Comparison of ENCODE assay signal across 22 cellular contexts in genomic region chr2:131045925-131046579, GRCh38. TPM values are rescaled to one million over a fixed set of nuclear protein-coding genes. Genes with fewer than 3 reads are reported as not detected.
DNase-seq lines count a peak whose midpoint lies in the region; ATAC-seq and TF ChIP-seq lines count a peak whose summit lies in the region.
"Had no signal": no experiment of that assay in that cellular context is flagged by ENCODE, and none has a peak within 500 bp of the region (broad histone marks: within the 10 kb centered on the region; RNA-seq: fewer than 3 reads in every experiment).

No MANE protein-coding gene starts in this region.

- H3K4me2 ChIP-seq in neuronal stem cell (ENCODE audit: insufficient read depth, low read length, poor library complexity, severe bottlenecking) = no peak overlapping the region
- no peak overlapping the region for H3K4me2 ChIP-seq in mesenchymal stem cell (ENCODE audit: low read length, poor library complexity, severe bottlenecking)

- H3K36me3 Mint-ChIP-seq in endodermal cell (ENCODE audit: low read depth) = peaks cover 45% of the 10 kb centered on the region

- H2AK5ac ChIP-seq in neuronal stem cell (ENCODE audit: low read depth, low read length) (no peak overlapping the region), mesenchymal stem cell (ENCODE audit: low read length, severe bottlenecking) (no peak overlapping the region)

- H3K27ac Mint-ChIP-seq in endodermal cell = peak overlapping the region; percentile 64
- H3K27ac Mint-ChIP-seq: activated CD4-positive, alpha-beta T cell treated with anti-CD3 and anti-CD28 coated beads for 36 hours had no signal

- H3K4me1 Mint-ChIP-seq in endodermal cell = no peaks in the 10 kb centered on the region

- H2BK120ac ChIP-seq in neuronal stem cell (ENCODE audit: low read depth, low read length) (peak overlapping the region; percentile 48), mesenchymal stem cell (ENCODE audit: low read depth, low read length) (no peak overlapping the region)

- H3K4ac ChIP-seq in neuronal stem cell (ENCODE audit: low read length) (no peak overlapping the region), mesenchymal stem cell (ENCODE audit: low read depth in 1 of 2, low read length in 2 of 2) (no peak overlapping the region)

- H2BK5ac ChIP-seq in neuronal stem cell (ENCODE audit: low read length) (peak overlapping the region; percentile 57), mesenchymal stem cell (ENCODE audit: low read depth, low read length, poor library complexity, severe bottlenecking) (no peak overlapping the region)

- H3K23ac ChIP-seq in neuronal stem cell (ENCODE audit: low read depth, low read length, poor library complexity) (peak overlapping the region; percentile 17), mesenchymal stem cell (ENCODE audit: low read length in 2 of 2) (peak overlapping the region in 1 of 2 experiments; percentile 66)

- H3K36me3 ChIP-seq in endodermal cell (ENCODE audit: control insufficient read depth, insufficient read depth, low read length) (peaks cover 72% of the 10 kb centered on the region), neuronal stem cell (replicated peaks in 1 of 2; ENCODE audit: control insufficient read depth in 2 of 2, insufficient read depth in 2 of 2, low read length in 2 of 2) (peaks cover 33 to 53% of the 10 kb centered on the region in 2 donors), mesenchymal stem cell (ENCODE audit: control insufficient read depth in 1 of 2, insufficient read depth in 2 of 2, low read depth in 1 of 2, low read length in 2 of 2) (peaks cover 53 to 70% of the 10 kb centered on the region in 2 experiments)

- 92 to 96% methylated on average over 14 to 23 of the region's 23 CpGs for WGBS in endodermal cell (ENCODE audit: insufficient coverage in 1 of 2, insufficient read length in 1 of 2), 2 experiments
- WGBS in neuronal stem cell (ENCODE audit: extremely low coverage in 2 of 2, insufficient read length in 2 of 2, insufficient replicate concordance in 1 of 2), 2 donors = no CpG with 5 or more reads among the region's 23 CpGs
- 95% methylated on average over 22 of the region's 23 CpGs for WGBS in mesenchymal stem cell

- peak; percentile 34 for DNase-seq in DMS 273 (lab: John Stamatoyannopoulos, UW; ENCODE audit: unreplicated experiment)
- no peak for DNase-seq in DMS 273 treated with DMSO at 0.1 percent for 48 hours (lab: John Stamatoyannopoulos, UW)
- DNase-seq in endodermal cell = peak; percentile 68
- DNase-seq in neuronal stem cell (ENCODE audit: low spot score) = no peak
- no peak for DNase-seq in mesenchymal stem cell
- DNase-seq in AG20443 (ENCODE audit: low spot score) = no peak
- DNase-seq: activated CD4-positive, alpha-beta T cell treated with anti-CD3 and anti-CD28 coated beads for 36 hours; activated gamma-delta T cell treated with Interleukin-2 at 50 U/mL for 16 hours; BE2C; colonic mucosa; foreskin keratinocyte; NCI-H1417 treated with DMSO at 0.1 percent for 48 hours; NCI-H2171; NCI-H748 treated with DMSO at 0.1 percent for 48 hours; posterior cingulate gyrus; tibial artery had no signal

- no peak for ATAC-seq in HG03159 (IDR thresholded peaks at IDR 0.05; ENCODE audit: unreplicated experiment)
- ATAC-seq: activated CD4-positive, alpha-beta T cell treated with anti-CD3 and anti-CD28 coated beads for 36 hours; foreskin keratinocyte; Panc1 had no signal

- no peak overlapping the region for H3K18ac ChIP-seq in neuronal stem cell (ENCODE audit: low read length)
- H3K18ac ChIP-seq in mesenchymal stem cell (ENCODE audit: low read depth in 1 of 2, low read length in 2 of 2) = no peak overlapping the region

- H2AFZ ChIP-seq in neuronal stem cell (ENCODE audit: low read length) = no peak overlapping the region
- H2AFZ ChIP-seq in mesenchymal stem cell (ENCODE audit: low read depth, low read length) = no peak overlapping the region

- no peaks in the 10 kb centered on the region for H3K9me3 ChIP-seq in endodermal cell (ENCODE audit: control insufficient read depth, low read length)
- no peaks in the 10 kb centered on the region for H3K9me3 ChIP-seq in neuronal stem cell (replicated peaks in 1 of 2; ENCODE audit: control insufficient read depth in 2 of 2, insufficient read depth in 1 of 2, low read depth in 1 of 2, low read length in 2 of 2)
- no peaks in the 10 kb centered on the region for H3K9me3 ChIP-seq in mesenchymal stem cell (ENCODE audit: control insufficient read depth, low read length)
- H3K9me3 ChIP-seq: ascending aorta, BE2C, colonic mucosa, spleen, tibial artery had no signal

- TF ChIP-seq POLR2A in GM15510 (IDR thresholded peaks at IDR 0.05; ENCODE audit: borderline replicate concordance, extremely low read depth, insufficient read length) = peak; percentile 9

- H2BK12ac ChIP-seq in neuronal stem cell (ENCODE audit: low read length) (no peak overlapping the region), mesenchymal stem cell (ENCODE audit: low read length in 2 of 2) (no peak overlapping the region)

- H3K79me1 ChIP-seq in neuronal stem cell (ENCODE audit: low read depth, low read length) (no peaks in the 10 kb centered on the region), mesenchymal stem cell (replicated peaks; ENCODE audit: low read length, poor library complexity, severe bottlenecking) (peaks cover 28% of the 10 kb centered on the region)

- H4K91ac ChIP-seq in neuronal stem cell (ENCODE audit: low read depth, low read length, poor library complexity) (no peak overlapping the region), mesenchymal stem cell (ENCODE audit: low read length) (no peak overlapping the region)

- H2BK15ac ChIP-seq in neuronal stem cell (ENCODE audit: low read length) (no peak overlapping the region), mesenchymal stem cell (ENCODE audit: low read depth, poor library complexity, severe bottlenecking) (no peak overlapping the region)

- H3K4me3 ChIP-seq in endodermal cell (ENCODE audit: low read length) = no peak overlapping the region
- H3K4me3 ChIP-seq in neuronal stem cell (ENCODE audit: low read length in 2 of 2) = no peak overlapping the region
- no peak overlapping the region for H3K4me3 ChIP-seq in mesenchymal stem cell (ENCODE audit: insufficient read depth in 1 of 2, low read depth in 1 of 2, low read length in 2 of 2)
- H3K4me3 ChIP-seq: ascending aorta, colonic mucosa, spleen, tibial artery had no signal

- no peaks in the 10 kb centered on the region for H3K27me3 Mint-ChIP-seq in endodermal cell (ENCODE audit: insufficient read depth)
- H3K27me3 Mint-ChIP-seq: activated CD4-positive, alpha-beta T cell treated with anti-CD3 and anti-CD28 coated beads for 36 hours had no signal

- H3K4me1 ChIP-seq in endodermal cell (ENCODE audit: control insufficient read depth, insufficient read depth, low read length) (no peaks in the 10 kb centered on the region), neuronal stem cell (ENCODE audit: control insufficient read depth in 2 of 2, insufficient read depth in 1 of 2, low read depth in 1 of 2, low read length in 2 of 2) (no peaks in the 10 kb centered on the region), mesenchymal stem cell (ENCODE audit: control insufficient read depth, insufficient read depth, low read depth, low read length) (peaks cover 9% of the 10 kb centered on the region)
- H3K4me1 ChIP-seq: ascending aorta, BE2C, colonic mucosa, foreskin keratinocyte had no signal

- no peak overlapping the region for H3K4me3 Mint-ChIP-seq in endodermal cell
- H3K4me3 Mint-ChIP-seq: activated CD4-positive, alpha-beta T cell treated with anti-CD3 and anti-CD28 coated beads for 36 hours had no signal

- H3K14ac ChIP-seq in neuronal stem cell (ENCODE audit: low read length) (no peak overlapping the region), mesenchymal stem cell (ENCODE audit: low read length in 2 of 2) (no peak overlapping the region)

- H3K9ac ChIP-seq in endodermal cell (ENCODE audit: extremely low read depth, low read length, poor library complexity, severe bottlenecking) (no peak overlapping the region), neuronal stem cell (ENCODE audit: low read depth, low read length, poor library complexity) (no peak overlapping the region), mesenchymal stem cell (ENCODE audit: low read length) (no peak overlapping the region)

- TF ChIP-seq CTCF in endodermal cell (conservative IDR thresholded peaks at IDR 0.05) = no peak

- H3K27ac ChIP-seq in endodermal cell (ENCODE audit: low read depth, low read length) = no peak overlapping the region
- H3K27ac ChIP-seq in neuronal stem cell (replicated peaks; ENCODE audit: low read length) = no peak overlapping the region
- no peak overlapping the region for H3K27ac ChIP-seq in mesenchymal stem cell (ENCODE audit: low read length, poor library complexity, severe bottlenecking)
- H3K27ac ChIP-seq: 22Rv1, ascending aorta, colonic mucosa, foreskin keratinocyte, spleen, tibial artery had no signal

- no peaks in the 10 kb centered on the region for H3K27me3 ChIP-seq in endodermal cell (ENCODE audit: control insufficient read depth, insufficient read depth, low read length, poor library complexity, severe bottlenecking)
- no peaks in the 10 kb centered on the region for H3K27me3 ChIP-seq in neuronal stem cell (ENCODE audit: control insufficient read depth in 3 of 3, insufficient read depth in 3 of 3, low read depth in 1 of 3, low read length in 3 of 3)
- H3K27me3 ChIP-seq in mesenchymal stem cell (ENCODE audit: control insufficient read depth in 1 of 2, insufficient read depth in 1 of 2, low read length in 2 of 2) = no peaks in the 10 kb centered on the region
- H3K27me3 ChIP-seq: ascending aorta, BE2C, colonic mucosa, foreskin keratinocyte, tibial artery had no signal

- no peak overlapping the region for H4K8ac ChIP-seq in neuronal stem cell (ENCODE audit: low read depth, low read length)
- H4K8ac ChIP-seq in mesenchymal stem cell (ENCODE audit: low read length) = no peak overlapping the region

- no peaks in the 10 kb centered on the region for H3K9me3 Mint-ChIP-seq in endodermal cell

RNA-seq across cellular contexts. Expression of gene FAM168B, which starts 47.2 kb away (rescaled TPM):
- 10 to 100 TPM; 77.5 to 77.6 TPM for total RNA-seq in endodermal cell
- 115 TPM for polyA plus RNA-seq in endodermal cell (2013, experiment 1 of 2)
- polyA plus RNA-seq in endodermal cell (2013, experiment 2 of 2) = 105 TPM
- 73.9 TPM for polyA plus RNA-seq in neuronal stem cell (2013, experiment 1 of 2)
- 72.7 TPM for polyA plus RNA-seq in neuronal stem cell (2013, experiment 2 of 2)
- polyA plus RNA-seq in mesenchymal stem cell (2013, experiment 1 of 2) = 108 TPM
- polyA plus RNA-seq in mesenchymal stem cell (2013, experiment 2 of 2) = 105 TPM

RNA-seq across cellular contexts. Expression of gene PLEKHB2, which starts 59.1 kb away (rescaled TPM):
- total RNA-seq in endodermal cell = 10 to 100 TPM; 66.7 to 68.6 TPM
- 60.2 TPM for polyA plus RNA-seq in endodermal cell (2013, experiment 1 of 2)
- 62.9 TPM for polyA plus RNA-seq in endodermal cell (2013, experiment 2 of 2)
- 30.4 TPM for polyA plus RNA-seq in neuronal stem cell (2013, experiment 1 of 2)
- 31.1 TPM for polyA plus RNA-seq in neuronal stem cell (2013, experiment 2 of 2)
- 58.0 TPM for polyA plus RNA-seq in mesenchymal stem cell (2013, experiment 1 of 2)
- polyA plus RNA-seq in mesenchymal stem cell (2013, experiment 2 of 2) = 59.1 TPM

Comparison
In these comparisons a context has a peak if more than half of its experiments do, and no peak if none do; other contexts are left out.
1. DNase-seq: peak in DMS 273 (single experiment) and endodermal cell (single experiment); none in DMS 273 treated with DMSO at 0.1 percent for 48 hours (single experiment), neuronal stem cell (single experiment), mesenchymal stem cell (single experiment) and AG20443 (single experiment).